Comparison of ENCODE assay signal across 1 cellular context in genomic region chr16:81077077-81077940, GRCh38.
TF ChIP-seq lines count a peak whose summit lies in the region.

TSS of gene C16orf46 (minus strand) at chr16:81077238. CDS start at chr16:81063955, 13,283 bp downstream.

TF ChIP-seq in HepG2, 621 proteins besides CTCF, POLR2A, EP300 and RAD21 (continued from another document and continues in another):
- no peak; the same call in 1 of the 2 replicates for TF ChIP-seq ONECUT2 (CRISPR knock-in tag; IDR thresholded peaks at IDR 0.05)
- TF ChIP-seq KAT2B (IDR thresholded peaks at IDR 0.05; ENCODE audit: borderline replicate concordance, low read depth, low read length) = no peak
- TF ChIP-seq ZBTB25 (CRISPR knock-in tag; IDR thresholded peaks at IDR 0.05) = peak; percentile 72; the same call in 1 of the 2 replicates
- TF ChIP-seq, protein P1, sequence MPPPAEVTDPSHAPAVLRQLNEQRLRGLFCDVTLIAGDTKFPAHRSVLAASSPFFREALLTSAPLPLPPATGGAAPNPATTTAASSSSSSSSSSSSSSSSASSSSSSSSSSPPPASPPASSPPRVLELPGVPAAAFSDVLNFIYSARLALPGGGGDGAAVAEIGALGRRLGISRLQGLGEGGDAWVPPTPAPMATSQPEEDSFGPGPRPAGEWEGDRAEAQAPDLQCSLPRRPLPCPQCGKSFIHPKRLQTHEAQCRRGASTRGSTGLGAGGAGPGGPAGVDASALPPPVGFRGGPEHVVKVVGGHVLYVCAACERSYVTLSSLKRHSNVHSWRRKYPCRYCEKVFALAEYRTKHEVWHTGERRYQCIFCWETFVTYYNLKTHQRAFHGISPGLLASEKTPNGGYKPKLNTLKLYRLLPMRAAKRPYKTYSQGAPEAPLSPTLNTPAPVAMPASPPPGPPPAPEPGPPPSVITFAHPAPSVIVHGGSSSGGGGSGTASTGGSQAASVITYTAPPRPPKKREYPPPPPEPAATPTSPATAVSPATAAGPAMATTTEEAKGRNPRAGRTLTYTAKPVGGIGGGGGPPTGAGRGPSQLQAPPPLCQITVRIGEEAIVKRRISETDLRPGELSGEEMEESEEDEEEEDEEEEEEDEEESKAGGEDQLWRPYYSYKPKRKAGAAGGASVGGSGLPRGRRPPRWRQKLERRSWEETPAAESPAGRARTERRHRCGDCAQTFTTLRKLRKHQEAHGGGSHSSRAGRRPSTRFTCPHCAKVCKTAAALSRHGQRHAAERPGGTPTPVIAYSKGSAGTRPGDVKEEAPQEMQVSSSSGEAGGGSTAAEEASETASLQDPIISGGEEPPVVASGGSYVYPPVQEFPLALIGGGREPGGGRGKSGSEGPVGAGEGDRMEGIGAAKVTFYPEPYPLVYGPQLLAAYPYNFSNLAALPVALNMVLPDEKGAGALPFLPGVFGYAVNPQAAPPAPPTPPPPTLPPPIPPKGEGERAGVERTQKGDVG (CRISPR knock-in tag; IDR thresholded peaks at IDR 0.05; ENCODE audit: borderline replicate concordance) = no peak; the same call in 1 of the 2 replicates
- peak; percentile 99 for TF ChIP-seq KDM2A (CRISPR knock-in tag; IDR thresholded peaks at IDR 0.05; ENCODE audit: borderline replicate concordance, low read depth)
- no peak for TF ChIP-seq ZNF343 (CRISPR knock-in tag; IDR thresholded peaks at IDR 0.05)
- 0 out of 2 replicates have a peak, but pooled peaks have one; percentile 9 for TF ChIP-seq MLX (CRISPR knock-in tag; IDR thresholded peaks at IDR 0.05)
- TF ChIP-seq MYPOP (CRISPR knock-in tag; IDR thresholded peaks at IDR 0.05) = peak; percentile 67; the same call in 1 of the 2 replicates
- no peak for TF ChIP-seq TCF7 (IDR thresholded peaks at IDR 0.05; ENCODE audit: low read depth)
- no peak for TF ChIP-seq CHD4 (IDR thresholded peaks at IDR 0.05; ENCODE audit: borderline replicate concordance, low read length)
- TF ChIP-seq ZNF670 (CRISPR knock-in tag; IDR thresholded peaks at IDR 0.05; ENCODE audit: borderline replicate concordance) = peak; percentile 72; the same call in 1 of the 2 replicates
- TF ChIP-seq RBM39 (IDR thresholded peaks at IDR 0.05; ENCODE audit: low read depth, low read length, poor library complexity, severe bottlenecking) = peak; percentile 79
- TF ChIP-seq, protein P2, sequence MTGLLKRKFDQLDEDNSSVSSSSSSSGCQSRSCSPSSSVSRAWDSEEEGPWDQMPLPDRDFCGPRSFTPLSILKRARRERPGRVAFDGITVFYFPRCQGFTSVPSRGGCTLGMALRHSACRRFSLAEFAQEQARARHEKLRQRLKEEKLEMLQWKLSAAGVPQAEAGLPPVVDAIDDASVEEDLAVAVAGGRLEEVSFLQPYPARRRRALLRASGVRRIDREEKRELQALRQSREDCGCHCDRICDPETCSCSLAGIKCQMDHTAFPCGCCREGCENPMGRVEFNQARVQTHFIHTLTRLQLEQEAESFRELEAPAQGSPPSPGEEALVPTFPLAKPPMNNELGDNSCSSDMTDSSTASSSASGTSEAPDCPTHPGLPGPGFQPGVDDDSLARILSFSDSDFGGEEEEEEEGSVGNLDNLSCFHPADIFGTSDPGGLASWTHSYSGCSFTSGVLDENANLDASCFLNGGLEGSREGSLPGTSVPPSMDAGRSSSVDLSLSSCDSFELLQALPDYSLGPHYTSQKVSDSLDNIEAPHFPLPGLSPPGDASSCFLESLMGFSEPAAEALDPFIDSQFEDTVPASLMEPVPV (CRISPR knock-in tag; IDR thresholded peaks at IDR 0.05) = peak; percentile 98
- TF ChIP-seq HOXA9 (CRISPR knock-in tag; IDR thresholded peaks at IDR 0.05; ENCODE audit: borderline replicate concordance) = no peak
- no peak for TF ChIP-seq SRF (IDR thresholded peaks at IDR 0.05; ENCODE audit: low read depth, low read length)
- TF ChIP-seq KLF16 (CRISPR knock-in tag; IDR thresholded peaks at IDR 0.05) = peak in 1 of 2 experiments; percentile 93; a peak in 1 of 4 replicates
- peak; percentile 60 for TF ChIP-seq FOXK1 (CRISPR knock-in tag; IDR thresholded peaks at IDR 0.05; ENCODE audit: borderline replicate concordance, low read depth)
- TF ChIP-seq DNMT1 (CRISPR knock-in tag; IDR thresholded peaks at IDR 0.05) = no peak
- TF ChIP-seq ZFP36L2 (CRISPR knock-in tag; IDR thresholded peaks at IDR 0.05) = no peak
- TF ChIP-seq, protein P3, sequence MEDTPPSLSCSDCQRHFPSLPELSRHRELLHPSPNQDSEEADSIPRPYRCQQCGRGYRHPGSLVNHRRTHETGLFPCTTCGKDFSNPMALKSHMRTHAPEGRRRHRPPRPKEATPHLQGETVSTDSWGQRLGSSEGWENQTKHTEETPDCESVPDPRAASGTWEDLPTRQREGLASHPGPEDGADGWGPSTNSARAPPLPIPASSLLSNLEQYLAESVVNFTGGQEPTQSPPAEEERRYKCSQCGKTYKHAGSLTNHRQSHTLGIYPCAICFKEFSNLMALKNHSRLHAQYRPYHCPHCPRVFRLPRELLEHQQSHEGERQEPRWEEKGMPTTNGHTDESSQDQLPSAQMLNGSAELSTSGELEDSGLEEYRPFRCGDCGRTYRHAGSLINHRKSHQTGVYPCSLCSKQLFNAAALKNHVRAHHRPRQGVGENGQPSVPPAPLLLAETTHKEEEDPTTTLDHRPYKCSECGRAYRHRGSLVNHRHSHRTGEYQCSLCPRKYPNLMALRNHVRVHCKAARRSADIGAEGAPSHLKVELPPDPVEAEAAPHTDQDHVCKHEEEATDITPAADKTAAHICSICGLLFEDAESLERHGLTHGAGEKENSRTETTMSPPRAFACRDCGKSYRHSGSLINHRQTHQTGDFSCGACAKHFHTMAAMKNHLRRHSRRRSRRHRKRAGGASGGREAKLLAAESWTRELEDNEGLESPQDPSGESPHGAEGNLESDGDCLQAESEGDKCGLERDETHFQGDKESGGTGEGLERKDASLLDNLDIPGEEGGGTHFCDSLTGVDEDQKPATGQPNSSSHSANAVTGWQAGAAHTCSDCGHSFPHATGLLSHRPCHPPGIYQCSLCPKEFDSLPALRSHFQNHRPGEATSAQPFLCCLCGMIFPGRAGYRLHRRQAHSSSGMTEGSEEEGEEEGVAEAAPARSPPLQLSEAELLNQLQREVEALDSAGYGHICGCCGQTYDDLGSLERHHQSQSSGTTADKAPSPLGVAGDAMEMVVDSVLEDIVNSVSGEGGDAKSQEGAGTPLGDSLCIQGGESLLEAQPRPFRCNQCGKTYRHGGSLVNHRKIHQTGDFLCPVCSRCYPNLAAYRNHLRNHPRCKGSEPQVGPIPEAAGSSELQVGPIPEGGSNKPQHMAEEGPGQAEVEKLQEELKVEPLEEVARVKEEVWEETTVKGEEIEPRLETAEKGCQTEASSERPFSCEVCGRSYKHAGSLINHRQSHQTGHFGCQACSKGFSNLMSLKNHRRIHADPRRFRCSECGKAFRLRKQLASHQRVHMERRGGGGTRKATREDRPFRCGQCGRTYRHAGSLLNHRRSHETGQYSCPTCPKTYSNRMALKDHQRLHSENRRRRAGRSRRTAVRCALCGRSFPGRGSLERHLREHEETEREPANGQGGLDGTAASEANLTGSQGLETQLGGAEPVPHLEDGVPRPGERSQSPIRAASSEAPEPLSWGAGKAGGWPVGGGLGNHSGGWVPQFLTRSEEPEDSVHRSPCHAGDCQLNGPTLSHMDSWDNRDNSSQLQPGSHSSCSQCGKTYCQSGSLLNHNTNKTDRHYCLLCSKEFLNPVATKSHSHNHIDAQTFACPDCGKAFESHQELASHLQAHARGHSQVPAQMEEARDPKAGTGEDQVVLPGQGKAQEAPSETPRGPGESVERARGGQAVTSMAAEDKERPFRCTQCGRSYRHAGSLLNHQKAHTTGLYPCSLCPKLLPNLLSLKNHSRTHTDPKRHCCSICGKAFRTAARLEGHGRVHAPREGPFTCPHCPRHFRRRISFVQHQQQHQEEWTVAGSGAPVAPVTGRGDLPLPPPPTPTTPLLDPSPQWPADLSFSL (CRISPR knock-in tag; IDR thresholded peaks at IDR 0.05) = no peak
- no peak for TF ChIP-seq ATRX (CRISPR knock-in tag; IDR thresholded peaks at IDR 0.05; ENCODE audit: borderline replicate concordance)
- TF ChIP-seq, protein P4, sequence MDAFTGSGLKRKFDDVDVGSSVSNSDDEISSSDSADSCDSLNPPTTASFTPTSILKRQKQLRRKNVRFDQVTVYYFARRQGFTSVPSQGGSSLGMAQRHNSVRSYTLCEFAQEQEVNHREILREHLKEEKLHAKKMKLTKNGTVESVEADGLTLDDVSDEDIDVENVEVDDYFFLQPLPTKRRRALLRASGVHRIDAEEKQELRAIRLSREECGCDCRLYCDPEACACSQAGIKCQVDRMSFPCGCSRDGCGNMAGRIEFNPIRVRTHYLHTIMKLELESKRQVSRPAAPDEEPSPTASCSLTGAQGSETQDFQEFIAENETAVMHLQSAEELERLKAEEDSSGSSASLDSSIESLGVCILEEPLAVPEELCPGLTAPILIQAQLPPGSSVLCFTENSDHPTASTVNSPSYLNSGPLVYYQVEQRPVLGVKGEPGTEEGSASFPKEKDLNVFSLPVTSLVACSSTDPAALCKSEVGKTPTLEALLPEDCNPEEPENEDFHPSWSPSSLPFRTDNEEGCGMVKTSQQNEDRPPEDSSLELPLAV (CRISPR knock-in tag; conservative IDR thresholded peaks at IDR 0.05; ENCODE audit: low read depth) = no peak
- TF ChIP-seq BRF2 (CRISPR knock-in tag; IDR thresholded peaks at IDR 0.05) = 0 out of 2 replicates have a peak, but pooled peaks have one; percentile 43
- no peak for TF ChIP-seq CHD2 (IDR thresholded peaks at IDR 0.05; ENCODE audit: low read depth, low read length)
- TF ChIP-seq, protein P5, sequence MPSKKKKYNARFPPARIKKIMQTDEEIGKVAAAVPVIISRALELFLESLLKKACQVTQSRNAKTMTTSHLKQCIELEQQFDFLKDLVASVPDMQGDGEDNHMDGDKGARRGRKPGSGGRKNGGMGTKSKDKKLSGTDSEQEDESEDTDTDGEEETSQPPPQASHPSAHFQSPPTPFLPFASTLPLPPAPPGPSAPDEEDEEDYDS (CRISPR knock-in tag; IDR thresholded peaks at IDR 0.05) = peak; percentile 89
- TF ChIP-seq ZNF777 (CRISPR knock-in tag; IDR thresholded peaks at IDR 0.05) = peak; percentile 82
- TF ChIP-seq ZNF124 (CRISPR knock-in tag; IDR thresholded peaks at IDR 0.05) = peak; percentile 88
- TF ChIP-seq REXO4 (CRISPR knock-in tag; IDR thresholded peaks at IDR 0.05; ENCODE audit: borderline replicate concordance) = 0 out of 2 replicates have a peak, but pooled peaks have one; percentile 49
- TF ChIP-seq MAFK (conservative IDR thresholded peaks at IDR 0.05 in 1 of 2, IDR thresholded peaks at IDR 0.05 in 1 of 2; ENCODE audit: low read length in 2 of 2) = no peak
- peak; percentile 90; the same call in 1 of the 2 replicates for TF ChIP-seq ZSCAN21 (CRISPR knock-in tag; IDR thresholded peaks at IDR 0.05; ENCODE audit: borderline replicate concordance)
- TF ChIP-seq ZNF235 (CRISPR knock-in tag; IDR thresholded peaks at IDR 0.05; ENCODE audit: borderline replicate concordance) = peak; percentile 91; the same call in 1 of the 2 replicates
- TF ChIP-seq CCAR2 (optimal IDR thresholded peaks at IDR 0.05; ENCODE audit: low read depth, low read length) = no peak
- peak; percentile 19 for TF ChIP-seq ZNF605 (CRISPR knock-in tag; IDR thresholded peaks at IDR 0.05)
- no peak; the same call in 1 of the 2 replicates for TF ChIP-seq ZNF615 (CRISPR knock-in tag; IDR thresholded peaks at IDR 0.05; ENCODE audit: borderline replicate concordance)
- TF ChIP-seq SP5 (CRISPR knock-in tag; IDR thresholded peaks at IDR 0.05; ENCODE audit: borderline replicate concordance, low read depth) = peak; percentile 81
- TF ChIP-seq ZNF776 (CRISPR knock-in tag; IDR thresholded peaks at IDR 0.05) = peak; percentile 83; the same call in 1 of the 2 replicates
- TF ChIP-seq SRY (CRISPR knock-in tag; IDR thresholded peaks at IDR 0.05) = peak; percentile 98; the same call in 1 of the 2 replicates
- peak; percentile 34 for TF ChIP-seq SRSF1 (optimal IDR thresholded peaks at IDR 0.05; ENCODE audit: low read depth, low read length)
